Comparison of ENCODE assay signal across 15 cellular contexts in genomic region chr18:75088622-75089211, GRCh38.
"Had no signal": no experiment of that assay in that cellular context is flagged by ENCODE, and none has a peak within 500 bp of the region (broad histone marks: within the 10 kb centered on the region; RNA-seq: fewer than 3 reads in every experiment).

No MANE protein-coding gene starts in this region.

- H3K4me2 ChIP-seq: hepatocyte had no signal

- H3K79me2 ChIP-seq: hepatocyte had no signal

- H3K4me1 ChIP-seq: sigmoid colon, tibial artery had no signal

- H3K4me3 ChIP-seq: cardiac muscle cell, hepatocyte, lung, sigmoid colon, tibial artery had no signal

- H3K9me3 ChIP-seq: sigmoid colon, tibial artery had no signal

- H3K27me3 ChIP-seq: cardiac muscle cell, hepatocyte, sigmoid colon, tibial artery had no signal

- H3K36me3 ChIP-seq: cardiac muscle cell, sigmoid colon, tibial artery had no signal

- H3K27ac ChIP-seq: cardiac muscle cell, epithelial cell of prostate, hepatocyte, sigmoid colon, tibial artery had no signal

- DNase-seq: activated CD4-positive, alpha-beta T cell treated with anti-CD3 and anti-CD28 coated beads, Interleukin-2, amount 10 ng/mL, durations not matched to agents 24 days and 14 days; activated CD4-positive, CD25-positive, alpha-beta regulatory T cell; activated CD8-positive, alpha-beta T cell treated with anti-CD3 and anti-CD28 coated beads, Interleukin-2, amount 10 ng/mL, durations not matched to agents 7 days and 5 days; activated naive CD4-positive, alpha-beta T cell; activated naive CD8-positive, alpha-beta T cell treated with anti-CD3 and anti-CD28 coated beads for 36 hours; amniotic stem cell; foreskin fibroblast; sigmoid colon; stimulated activated CD4-positive, alpha-beta T cell treated with anti-CD3 and anti-CD28 coated beads, Interleukin-4, amount 100 ng/mL, for 24 hours; T1000; tibial artery had no signal

- H2AFZ ChIP-seq: hepatocyte had no signal

- ATAC-seq: activated CD8-positive, alpha-beta T cell treated with anti-CD3 and anti-CD28 coated beads, Interleukin-2, amount 10 ng/mL, durations not matched to agents 7 days and 5 days had no signal
